In genomic region chr14:31204593-31205534, GRCh38 we compare ENCODE assay signal across 9 cellular contexts. TPM values are rescaled to one million over a fixed set of nuclear protein-coding genes. Genes with fewer than 3 reads are reported as not detected.
DNase-seq lines count a peak whose midpoint lies in the region; ATAC-seq and TF ChIP-seq lines count a peak whose summit lies in the region.
"Had no signal": no experiment of that assay in that cellular context is flagged by ENCODE, and none has a peak within 500 bp of the region (broad histone marks: within the 10 kb centered on the region; RNA-seq: fewer than 3 reads in every experiment).

No MANE protein-coding gene starts in this region.

- CTCF ChIA-PET in BJ (lab: Yijun Ruan, JAX) = interaction anchor here (0.9 kb wide), 1 partner anchor 150 kb away, joined by 3 read pairs; no protein-coding TSS in a partner anchor

- H3K9ac ChIP-seq in Loucy (ENCODE audit: low read depth, low read length, poor library complexity, severe bottlenecking) = peak overlapping the region; percentile 95

- no peaks in the 10 kb centered on the region for H3K36me3 Mint-ChIP-seq in natural killer cell

- peaks cover 57% of the 10 kb centered on the region for H4K20me1 ChIP-seq in Loucy (ENCODE audit: insufficient read depth, low read length, poor library complexity, severe bottlenecking)

- H3K4me1 Mint-ChIP-seq in natural killer cell = peaks cover 47 to 55% of the 10 kb centered on the region in 2 donors

- no peaks in the 10 kb centered on the region for H3K9me3 ChIP-seq in Loucy (ENCODE audit: insufficient read depth, low read depth, low read length)

- H3F3A ChIP-seq in Loucy (ENCODE audit: low read depth) = peaks cover 16% of the 10 kb centered on the region

- H3K4me3 Mint-ChIP-seq in natural killer cell = peak overlapping the region; percentile 89

- TF ChIP-seq CTCF in BJ (IDR thresholded peaks at IDR 0.05; ENCODE audit: insufficient read depth, low read depth, low read length) (no peak), Loucy (conservative IDR thresholded peaks at IDR 0.05; ENCODE audit: low read length) (no peak), coronary artery (IDR thresholded peaks at IDR 0.05) (no peak), natural killer cell (IDR thresholded peaks at IDR 0.05) (no peak)

- no peaks in the 10 kb centered on the region for H3K9me2 ChIP-seq in Loucy (replicated peaks; ENCODE audit: low read depth, low read length)

- H3K4me3 ChIP-seq in BJ (ENCODE audit: low read depth, low read length) = peak overlapping the region; percentile 83
- H3K4me3 ChIP-seq in Loucy (ENCODE audit: low read length, poor library complexity, severe bottlenecking) = peak overlapping the region; percentile 91
- peak overlapping the region; percentile 83 for H3K4me3 ChIP-seq in coronary artery

- ATAC-seq in natural killer cell (no peak), GM18867 (IDR thresholded peaks at IDR 0.05; ENCODE audit: unreplicated experiment) (no peak), HG02759 (IDR thresholded peaks at IDR 0.05; ENCODE audit: unreplicated experiment) (no peak)

- DNase-seq in BJ (ENCODE audit: low read depth) = no peak
- DNase-seq in coronary artery (ENCODE audit: low spot score) = no peak
- DNase-seq in natural killer cell = no peak
- DNase-seq in stimulated activated CD4-positive, alpha-beta T cell treated with anti-CD3 and anti-CD28 coated beads, Interleukin-2, amount 100 ng/mL, for 24 hours = no peak
- no peak for DNase-seq in GM19238 (ENCODE audit: insufficient read length, low spot score)
- DNase-seq: NCI-H774 had no signal

- H3K36me3 ChIP-seq in BJ (ENCODE audit: control insufficient read depth, insufficient read depth, low read length) = no peaks in the 10 kb centered on the region
- H3K36me3 ChIP-seq in Loucy (ENCODE audit: insufficient read depth, low read length) = no peaks in the 10 kb centered on the region

- peaks cover 74% of the 10 kb centered on the region for H3K79me2 ChIP-seq in Loucy (ENCODE audit: insufficient read depth, low read length)

- intact Hi-C loops in natural killer cell (cut with micrococcal nuclease) = loop anchor here (5.0 kb wide), 5 partner anchors 152 to 872 kb away; partner anchors contain the start of genes AP4S1, ARHGAP5, NUBPL and SCFD1

- H3K4me2 ChIP-seq in Loucy (ENCODE audit: low read depth, low read length, poor library complexity, severe bottlenecking) = peak overlapping the region; percentile 94

- no peaks in the 10 kb centered on the region for H3K9me3 Mint-ChIP-seq in natural killer cell

- peaks cover 25% of the 10 kb centered on the region for H3K4me1 ChIP-seq in Loucy (ENCODE audit: insufficient read depth, low read length, poor library complexity, severe bottlenecking)

- H3K27me3 ChIP-seq in BJ (ENCODE audit: control insufficient read depth, insufficient read depth, low read length) = no peaks in the 10 kb centered on the region
- H3K27me3 ChIP-seq in Loucy (ENCODE audit: insufficient read depth, low read length, poor library complexity, severe bottlenecking) = no peaks in the 10 kb centered on the region

- POLR2A ChIA-PET in BJ (lab: Charles Lee) = no interaction called here

- H3K27ac ChIP-seq in coronary artery = peak overlapping the region; percentile 4 to 29

- peak overlapping the region; percentile 99 for H3K27ac Mint-ChIP-seq in natural killer cell

- no peak overlapping the region for H2AFZ ChIP-seq in Loucy (ENCODE audit: low read length)

- no peaks in the 10 kb centered on the region for H3K27me3 Mint-ChIP-seq in natural killer cell (ENCODE audit: low read depth in 2 of 2)

RNA-seq across cellular contexts. Expression of gene HECTD1, which starts 2.7 kb away (rescaled TPM):
- 70.5 and 95.7 TPM in 2 replicates for polyA plus RNA-seq in BJ (2011; rRNA removed)
- polyA minus RNA-seq in BJ (2011; rRNA and poly(A)+ RNA removed) = 201 and 221 TPM in 2 replicates
- 100 to 1,000 TPM; 162 to 202 (median 179) TPM for total RNA-seq in natural killer cell
